ENCODE assay signal across 1 cellular context in genomic region chr17:6710317-6710716, GRCh38.
TF ChIP-seq lines count a peak whose summit lies in the region.

No MANE protein-coding gene starts in this region.

TF ChIP-seq in IMR-90, 13 proteins besides CTCF, POLR2A, EP300 and RAD21 (continued from another document):
- TF ChIP-seq USF2 (IDR thresholded peaks at IDR 0.05; ENCODE audit: low read depth, low read length), result no peak
- TF ChIP-seq MXI1 (IDR thresholded peaks at IDR 0.05; ENCODE audit: borderline replicate concordance, low read depth, low read length), result no peak
- TF ChIP-seq BHLHE40 (IDR thresholded peaks at IDR 0.05; ENCODE audit: low read depth, low read length), result no peak
- TF ChIP-seq NFE2L2 (IDR thresholded peaks at IDR 0.05; ENCODE audit: low read depth, low read length), result no peak
- TF ChIP-seq MAFK (IDR thresholded peaks at IDR 0.05; ENCODE audit: low read depth, low read length), result no peak
- no peak for TF ChIP-seq MAZ (IDR thresholded peaks at IDR 0.05; ENCODE audit: borderline replicate concordance, low read depth, low read length)
- no peak for TF ChIP-seq ELK1 (IDR thresholded peaks at IDR 0.05; ENCODE audit: borderline replicate concordance, low read depth, low read length)
